ENCODE assay signal across 17 cellular contexts in genomic region chr5:591746-592145, GRCh38. TPM values are rescaled to one million over a fixed set of nuclear protein-coding genes. Genes with fewer than 3 reads are reported as not detected.
DNase-seq lines count a peak whose midpoint lies in the region; ATAC-seq and TF ChIP-seq lines count a peak whose summit lies in the region.
"Had no signal": no experiment of that assay in that cellular context is flagged by ENCODE, and none has a peak within 500 bp of the region (broad histone marks: within the 10 kb centered on the region; RNA-seq: fewer than 3 reads in every experiment).

No MANE protein-coding gene starts in this region.

- H3K9me3 ChIP-seq in left ventricle myocardium inferior (replicated peaks), result peaks cover 7% of the 10 kb centered on the region
- H3K9me3 ChIP-seq in WERI-Rb-1 (ENCODE audit: severe bottlenecking), result peaks cover 2% of the 10 kb centered on the region
- H3K9me3 ChIP-seq in upper lobe of right lung, result no peaks in the 10 kb centered on the region
- H3K9me3 ChIP-seq: neutrophil, thoracic aorta had no signal

- peak; percentile 55 for DNase-seq in cardiac septum (ENCODE audit: low spot score)
- DNase-seq in left ventricle myocardium inferior, result no peak
- peak; percentile 90 for DNase-seq in NCI-H187 treated with DMSO at 0.1 percent for 48 hours (lab: John Stamatoyannopoulos, UW)
- DNase-seq in WERI-Rb-1, result peak; percentile 6
- peak; percentile 32 for DNase-seq in upper lobe of right lung
- DNase-seq in T1000 (lab: John Stamatoyannopoulos, UW), result no peak
- DNase-seq: activated CD8-positive, alpha-beta memory T cell treated with anti-CD3 and anti-CD28 coated beads for 24 hours; KBM-7; MV-4-11; NCI-H526 treated with DMSO at 0.1 percent for 48 hours; PC-3; retina had no signal

- no peak for TF ChIP-seq CTCF in left ventricle myocardium inferior (IDR thresholded peaks at IDR 0.05; ENCODE audit: borderline replicate concordance)
- TF ChIP-seq CTCF in WERI-Rb-1 (IDR thresholded peaks at IDR 0.05; ENCODE audit: low read depth, low read length), result no peak
- no peak for TF ChIP-seq CTCF in upper lobe of right lung (IDR thresholded peaks at IDR 0.05)

- no peaks in the 10 kb centered on the region for H3K36me3 ChIP-seq in left ventricle myocardium inferior
- H3K36me3 ChIP-seq in WERI-Rb-1, result no peaks in the 10 kb centered on the region
- H3K36me3 ChIP-seq in upper lobe of right lung, result no peaks in the 10 kb centered on the region
- H3K36me3 ChIP-seq: neutrophil, SJSA1, thoracic aorta had no signal

- peaks cover 97% of the 10 kb centered on the region for H3K27me3 ChIP-seq in left ventricle myocardium inferior (ENCODE audit: low read depth)
- peaks cover 32% of the 10 kb centered on the region for H3K27me3 ChIP-seq in WERI-Rb-1 (ENCODE audit: insufficient read depth, low read depth, severe bottlenecking)
- H3K27me3 ChIP-seq in upper lobe of right lung, result peaks cover 29% of the 10 kb centered on the region

- no peaks in the 10 kb centered on the region for H3K4me1 ChIP-seq in left ventricle myocardium inferior
- no peaks in the 10 kb centered on the region for H3K4me1 ChIP-seq in upper lobe of right lung
- H3K4me1 ChIP-seq: SJSA1 had no signal

- intact Hi-C loops in cardiac septum (cut with DNase I) (no loop called here), left ventricle myocardium inferior (cut with micrococcal nuclease) (no loop called here), upper lobe of right lung (cut with DNase I) (no loop called here)

- H3K27ac ChIP-seq in left ventricle myocardium inferior (replicated peaks), result no peak overlapping the region
- H3K27ac ChIP-seq in WERI-Rb-1, result no peak overlapping the region
- H3K27ac ChIP-seq in upper lobe of right lung, result no peak overlapping the region
- H3K27ac ChIP-seq: neutrophil, SJSA1, thoracic aorta had no signal

- ATAC-seq in upper lobe of right lung (no peak), HG03108 (IDR thresholded peaks at IDR 0.05; ENCODE audit: unreplicated experiment) (no peak), HG02852 (IDR thresholded peaks at IDR 0.05; ENCODE audit: unreplicated experiment) (no peak)

- H3K4me3 ChIP-seq in left ventricle myocardium inferior, result no peak overlapping the region
- no peak overlapping the region for H3K4me3 ChIP-seq in WERI-Rb-1 (ENCODE audit: low read depth, low read length)
- H3K4me3 ChIP-seq in upper lobe of right lung, result no peak overlapping the region
- H3K4me3 ChIP-seq: SJSA1, thoracic aorta had no signal

RNA-seq across cellular contexts. Expression of gene CEP72, which starts 20.4 kb away (rescaled TPM):
- total RNA-seq in cardiac septum (0.86 TPM), left ventricle myocardium inferior (1.7 TPM), upper lobe of right lung (13.2 TPM)

Comparison
In these comparisons a context has a peak if more than half of its experiments do, and no peak if none do; other contexts are left out.
1. DNase-seq: peak in cardiac septum (single experiment), NCI-H187 treated with DMSO at 0.1 percent for 48 hours (single experiment), WERI-Rb-1 (single experiment) and upper lobe of right lung (single experiment); none in left ventricle myocardium inferior (single experiment) and T1000 (single experiment).